In genomic region chr3:161322781-161323568, GRCh38 we compare ENCODE assay signal across 1 cellular context.
TF ChIP-seq lines count a peak whose summit lies in the region.

No MANE protein-coding gene starts in this region.

TF ChIP-seq in HepG2, 621 proteins besides CTCF, POLR2A, EP300 and RAD21 (continued from another document and continues in another):
- TF ChIP-seq CEBPZ (IDR thresholded peaks at IDR 0.05; ENCODE audit: low read length) = no peak
- TF ChIP-seq ZNF10 (CRISPR knock-in tag; IDR thresholded peaks at IDR 0.05; ENCODE audit: borderline replicate concordance, low read depth) = no peak
- no peak for TF ChIP-seq ZNF3 (CRISPR knock-in tag; IDR thresholded peaks at IDR 0.05)
- TF ChIP-seq ZNF839 (CRISPR knock-in tag; IDR thresholded peaks at IDR 0.05; ENCODE audit: borderline replicate concordance) = no peak
- no peak for TF ChIP-seq GMEB2 (CRISPR knock-in tag; IDR thresholded peaks at IDR 0.05; ENCODE audit: low read depth)
- TF ChIP-seq ZNF230 (CRISPR knock-in tag; IDR thresholded peaks at IDR 0.05) = no peak
- TF ChIP-seq HOXA3 (CRISPR knock-in tag; IDR thresholded peaks at IDR 0.05) = no peak
- TF ChIP-seq ZNF543 (CRISPR knock-in tag; IDR thresholded peaks at IDR 0.05) = no peak
- TF ChIP-seq RCOR2 (CRISPR knock-in tag; IDR thresholded peaks at IDR 0.05) = 0 out of 2 replicates have a peak, but pooled peaks have one; percentile 28
- no peak for TF ChIP-seq SMAD9 (CRISPR knock-in tag; IDR thresholded peaks at IDR 0.05)
- no peak for TF ChIP-seq ZNF407 (CRISPR knock-in tag; IDR thresholded peaks at IDR 0.05; ENCODE audit: not compliant biosample characterization)
- TF ChIP-seq TBX2 (CRISPR knock-in tag; IDR thresholded peaks at IDR 0.05; ENCODE audit: borderline replicate concordance) = peak; percentile 58
- no peak for TF ChIP-seq CCDC6 (CRISPR knock-in tag; IDR thresholded peaks at IDR 0.05)
- no peak for TF ChIP-seq ARID2 (CRISPR knock-in tag; IDR thresholded peaks at IDR 0.05; ENCODE audit: borderline replicate concordance)
- TF ChIP-seq THAP8 (CRISPR knock-in tag; IDR thresholded peaks at IDR 0.05; ENCODE audit: borderline replicate concordance) = no peak
- TF ChIP-seq ZNF30 (CRISPR knock-in tag; IDR thresholded peaks at IDR 0.05) = no peak
- TF ChIP-seq REXO4 (CRISPR knock-in tag; IDR thresholded peaks at IDR 0.05; ENCODE audit: borderline replicate concordance) = no peak
- no peak for TF ChIP-seq ZSCAN5A (CRISPR knock-in tag; IDR thresholded peaks at IDR 0.05; ENCODE audit: borderline replicate concordance)
- no peak for TF ChIP-seq ZNF891 (CRISPR knock-in tag; IDR thresholded peaks at IDR 0.05)
- 0 out of 2 replicates have a peak, but pooled peaks have one; percentile 15 for TF ChIP-seq POGZ (CRISPR knock-in tag; IDR thresholded peaks at IDR 0.05)
- TF ChIP-seq FOXK2 (IDR thresholded peaks at IDR 0.05) = no peak
- TF ChIP-seq PBX2 (CRISPR knock-in tag; IDR thresholded peaks at IDR 0.05) = no peak
- TF ChIP-seq SPEN (CRISPR knock-in tag; IDR thresholded peaks at IDR 0.05; ENCODE audit: low read depth) = no peak
- TF ChIP-seq ZNF296 (CRISPR knock-in tag; conservative IDR thresholded peaks at IDR 0.05) = no peak
- TF ChIP-seq ZFP62 (CRISPR knock-in tag; IDR thresholded peaks at IDR 0.05) = no peak
- no peak for TF ChIP-seq ZNF24 (IDR thresholded peaks at IDR 0.05)
- TF ChIP-seq ISX (CRISPR knock-in tag; conservative IDR thresholded peaks at IDR 0.05) = no peak
- no peak for TF ChIP-seq NCOA5 (CRISPR knock-in tag; IDR thresholded peaks at IDR 0.05)
- no peak for TF ChIP-seq HMGXB3 (CRISPR knock-in tag; IDR thresholded peaks at IDR 0.05; ENCODE audit: borderline replicate concordance)
- TF ChIP-seq RXRB (CRISPR knock-in tag; IDR thresholded peaks at IDR 0.05; ENCODE audit: borderline replicate concordance) = peak; percentile 62
- no peak for TF ChIP-seq RELA (CRISPR knock-in tag; IDR thresholded peaks at IDR 0.05)
- no peak for TF ChIP-seq MED13 (CRISPR knock-in tag; IDR thresholded peaks at IDR 0.05)
- TF ChIP-seq FLYWCH1 (CRISPR knock-in tag; IDR thresholded peaks at IDR 0.05) = no peak
- TF ChIP-seq ZNF513 (CRISPR knock-in tag; conservative IDR thresholded peaks at IDR 0.05) = no peak
- TF ChIP-seq HNF1B (CRISPR knock-in tag; IDR thresholded peaks at IDR 0.05) = no peak
